14 cellular contexts compared by ENCODE assay signal in the genomic region with DNA sequence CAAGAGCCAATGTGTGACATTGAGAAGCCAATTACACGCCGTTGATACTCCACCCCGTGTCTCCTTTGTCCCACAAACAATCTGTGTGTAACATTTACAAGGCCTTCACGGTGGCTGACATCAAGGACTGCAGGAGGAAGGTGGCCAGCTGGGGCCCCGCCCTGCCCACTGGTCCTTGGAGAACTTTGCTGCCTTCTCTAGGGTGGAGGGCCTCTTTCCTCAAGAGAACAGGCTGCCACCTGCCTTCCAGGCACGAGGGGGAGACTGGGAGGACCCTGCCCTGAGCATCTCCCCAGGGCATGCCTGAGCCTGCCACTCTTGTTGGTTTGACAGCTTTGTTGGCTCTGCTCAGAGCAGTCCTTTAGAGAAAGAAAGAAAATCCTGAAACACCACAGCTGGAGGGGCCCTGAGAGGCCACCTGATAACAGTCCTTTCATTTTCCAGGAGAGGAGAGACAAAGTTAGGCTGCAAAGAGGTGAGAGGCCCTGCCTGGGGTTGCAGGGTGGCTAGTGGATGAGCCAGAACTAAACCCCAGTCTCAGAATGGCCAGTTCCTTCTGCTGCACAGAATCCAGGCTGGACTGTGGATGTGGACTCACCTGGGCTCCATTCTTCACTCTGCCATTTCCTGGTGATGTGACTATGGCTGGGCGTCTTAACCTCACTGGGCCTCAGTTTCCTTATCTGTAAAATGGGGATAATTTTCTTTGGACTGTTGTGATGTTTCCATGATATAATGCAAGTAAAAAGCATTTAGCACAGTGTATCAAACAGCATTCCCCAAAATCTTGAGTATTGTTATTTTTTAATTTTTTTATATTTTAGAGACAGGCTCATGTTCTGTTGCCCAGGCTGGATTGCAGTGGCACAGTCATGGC. TPM values are rescaled to one million over a fixed set of nuclear protein-coding genes. Genes with fewer than 3 reads are reported as not detected.
DNase-seq lines count a peak whose midpoint lies in the region; ATAC-seq, FAIRE-seq and TF ChIP-seq lines count a peak whose summit lies in the region.
"Had no signal": no experiment of that assay in that cellular context is flagged by ENCODE, and none has a peak within 500 bp of the region (broad histone marks: within the 10 kb centered on the region; RNA-seq: fewer than 3 reads in every experiment).

No MANE protein-coding gene starts in this region.

- FAIRE-seq in H1 (lab: Jason Lieb, UNC) = no peak
- FAIRE-seq: A549, endothelial cell of umbilical vein had no signal

- H3K56ac ChIP-seq in H1 (replicated peaks; ENCODE audit: insufficient read length, low read depth, low read length) = no peak overlapping the region

- no peaks in the 10 kb centered on the region for H3K36me3 Mint-ChIP-seq in natural killer cell

- no peak overlapping the region for H3K23ac ChIP-seq in H1 (ENCODE audit: insufficient read length)

- H4K20me1 ChIP-seq in H1 (replicated peaks in 1 of 2; ENCODE audit: control insufficient read depth in 1 of 2, insufficient read depth in 2 of 2, low read length in 2 of 2) = no peaks in the 10 kb centered on the region

- H4K91ac ChIP-seq in H1 (replicated peaks; ENCODE audit: insufficient read length, low read length) = peak overlapping the region; percentile 51

- no peak overlapping the region for H3K4ac ChIP-seq in H1 (replicated peaks; ENCODE audit: insufficient read length, low read depth, low read length)

- POLR2A ChIA-PET in H1 (lab: Charles Lee; ENCODE audit: partially characterized antibody) = interaction anchor here (1.0 to 1.5 kb wide), 3 partner anchors 8 to 16 kb away, joined by 3 to 4 read pairs (median 4); no protein-coding TSS in a partner anchor

- H4K5ac ChIP-seq in H1 (ENCODE audit: insufficient read length, low read depth, low read length) = no peak overlapping the region

- CTCF ChIA-PET in H1 (lab: Charles Lee; ENCODE audit: partially characterized antibody) = interaction anchor here (1.1 to 12.0 kb wide), 5 partner anchors 7 to 207 kb away, joined by 3 to 171 read pairs (median 4); no protein-coding TSS in a partner anchor

- H3K4me2 ChIP-seq in H1 (ENCODE audit: insufficient read depth in 1 of 2, low read depth in 2 of 2, low read length in 2 of 2) = no peak overlapping the region
- H3K4me2 ChIP-seq: A549 had no signal

- intact Hi-C loops in Right ventricle myocardium superior (cut with DNase I) (no loop called here), vagina (cut with DNase I) (no loop called here), natural killer cell (cut with micrococcal nuclease) (no loop called here)

- 82% methylated on average over 7 of the region's 7 CpGs; no CpG with 5 or more reads in 1 of the 2 experiments for WGBS in H1 (ENCODE audit: extremely low coverage in 1 of 2, insufficient coverage in 1 of 2, insufficient read length in 1 of 2, insufficient replicate concordance in 2 of 2, low coverage in 1 of 2, low lambda C conversion rate in 2 of 2, missing lambda C conversion rate in 1 of 2), 2 experiments

- no peak overlapping the region for H3K27ac Mint-ChIP-seq in natural killer cell
- H3K27ac Mint-ChIP-seq: activated CD4-positive, alpha-beta T cell treated with anti-CD3 and anti-CD28 coated beads for 36 hours had no signal

- peaks cover 33% of the 10 kb centered on the region for H3K4me1 ChIP-seq in cardiac muscle cell (ENCODE audit: low read depth)
- peaks cover 0 to 12% (median 7%) of the 10 kb centered on the region in 4 experiments; a peak in 6 of 7 replicates for H3K4me1 ChIP-seq in H1 (replicated peaks in 1 of 4; ENCODE audit: control insufficient read depth in 3 of 4, insufficient read depth in 4 of 4, low read length in 3 of 4)
- H3K4me1 ChIP-seq in vagina = peaks cover 25% of the 10 kb centered on the region
- H3K4me1 ChIP-seq: A549 had no signal

- H3K36me3 ChIP-seq in cardiac muscle cell = no peaks in the 10 kb centered on the region
- no peaks in the 10 kb centered on the region for H3K36me3 ChIP-seq in H1 (ENCODE audit: control insufficient read depth in 2 of 4, insufficient read depth in 4 of 4, low read length in 3 of 4)
- H3K36me3 ChIP-seq in vagina = no peaks in the 10 kb centered on the region
- no peaks in the 10 kb centered on the region for H3K36me3 ChIP-seq in H7 (replicated peaks; ENCODE audit: control insufficient read depth, insufficient read depth, low read length)

- H3K27me3 Mint-ChIP-seq in natural killer cell (ENCODE audit: low read depth in 2 of 2) = peaks cover 0 to 1% of the 10 kb centered on the region in 2 donors
- H3K27me3 Mint-ChIP-seq: activated CD4-positive, alpha-beta T cell treated with anti-CD3 and anti-CD28 coated beads for 36 hours had no signal

- H3K18ac ChIP-seq in H1 (ENCODE audit: extremely low read depth, low read length) = no peak overlapping the region

- no peak overlapping the region for H2AK5ac ChIP-seq in H1 (ENCODE audit: low read depth, low read length)

- no peak for TF ChIP-seq POLR2A in H1 (IDR thresholded peaks at IDR 0.05; ENCODE audit: control extremely low read depth in 1 of 2, low read depth in 2 of 2, low read length in 2 of 2)
- no peak for TF ChIP-seq POLR2A in vagina (IDR thresholded peaks at IDR 0.05)

- no peaks in the 10 kb centered on the region for H3K9me3 ChIP-seq in cardiac muscle cell (ENCODE audit: low read depth)
- H3K9me3 ChIP-seq in H1 (ENCODE audit: insufficient read depth in 2 of 2, low read depth in 1 of 2, low read length in 1 of 2) = no peaks in the 10 kb centered on the region
- no peaks in the 10 kb centered on the region for H3K9me3 ChIP-seq in vagina
- H3K9me3 ChIP-seq: A549 had no signal

- no peak overlapping the region for H3K9ac ChIP-seq in H1 (replicated peaks in 1 of 4; ENCODE audit: extremely low read depth in 1 of 4, low read depth in 3 of 4, low read length in 3 of 4)

- H2AFZ ChIP-seq in H1 (ENCODE audit: low read length) = no peak overlapping the region

- H3K14ac ChIP-seq in H1 (ENCODE audit: insufficient read length) = no peak overlapping the region

- H2BK20ac ChIP-seq in H1 (ENCODE audit: low read length) = peak overlapping the region; percentile 53; the same call in 1 of the 2 replicates

- no peaks in the 10 kb centered on the region for H3K27me3 ChIP-seq in cardiac muscle cell
- no peaks in the 10 kb centered on the region for H3K27me3 ChIP-seq in H1 (replicated peaks in 1 of 4; ENCODE audit: control insufficient read depth in 3 of 4, extremely low read depth in 1 of 4, insufficient read depth in 3 of 4, low read length in 3 of 4)
- no peaks in the 10 kb centered on the region for H3K27me3 ChIP-seq in vagina
- H3K27me3 ChIP-seq in H7 (ENCODE audit: control insufficient read depth, insufficient read depth, low read length) = no peaks in the 10 kb centered on the region

- H3K4me3 Mint-ChIP-seq in natural killer cell = no peak overlapping the region
- H3K4me3 Mint-ChIP-seq: activated CD4-positive, alpha-beta T cell treated with anti-CD3 and anti-CD28 coated beads for 36 hours had no signal

- TF ChIP-seq CTCF in cardiac muscle cell (IDR thresholded peaks at IDR 0.05; ENCODE audit: low read depth, low read length) (no peak), H1 (IDR thresholded peaks at IDR 0.05; ENCODE audit: control extremely low read depth in 1 of 3, insufficient read depth in 1 of 3, low read depth in 1 of 3, low read length in 3 of 3) (no peak), vagina (IDR thresholded peaks at IDR 0.05) (no peak), natural killer cell (IDR thresholded peaks at IDR 0.05) (no peak)

- H3K4me3 ChIP-seq in cardiac muscle cell = no peak overlapping the region
- H3K4me3 ChIP-seq in H1 (ENCODE audit: extremely low read depth in 1 of 4, insufficient read depth in 2 of 4, low read depth in 3 of 4, low read length in 4 of 4) = no peak overlapping the region
- H3K4me3 ChIP-seq in vagina = no peak overlapping the region
- no peak overlapping the region for H3K4me3 ChIP-seq in H7 (ENCODE audit: insufficient read depth, low read depth, low read length)
- H3K4me3 ChIP-seq: A549 had no signal

- no peak overlapping the region; the same call in 1 of the 2 replicates for H2BK5ac ChIP-seq in H1 (ENCODE audit: low read depth, low read length)

- TF ChIP-seq RAD21 in H1 (IDR thresholded peaks at IDR 0.05 in 1 of 2, conservative IDR thresholded peaks at IDR 0.05 in 1 of 2; ENCODE audit: low read depth in 2 of 2, low read length in 2 of 2) = no peak

- H3K79me2 ChIP-seq in H1 (ENCODE audit: control insufficient read depth in 1 of 2, insufficient read depth in 2 of 2, low read length in 2 of 2) = no peaks in the 10 kb centered on the region

- no peaks in the 10 kb centered on the region for H3K9me3 Mint-ChIP-seq in natural killer cell

- peak in 1 of 2 donors; percentile 44 for DNase-seq in cardiac muscle cell (ENCODE audit: low read depth in 1 of 2, low spot score in 1 of 2)
- DNase-seq in Right ventricle myocardium superior = no peak
- DNase-seq in NCI-H345 (lab: John Stamatoyannopoulos, UW) = peak; percentile 94
- DNase-seq in H1 (ENCODE audit: low read depth in 1 of 2, low spot score in 2 of 2) = no peak
- no peak for DNase-seq in vagina (ENCODE audit: extremely low spot score in 2 of 2)
- no peak for DNase-seq in H7
- no peak for DNase-seq in natural killer cell
- DNase-seq: activated CD4-positive, alpha-beta T cell treated with anti-CD3 and anti-CD28 coated beads for 36 hours; mesendoderm; retina had no signal

- peak overlapping the region; percentile 39; the same call in 1 of the 2 replicates for H2BK12ac ChIP-seq in H1 (ENCODE audit: low read depth, low read length)

- ATAC-seq in Right ventricle myocardium superior (ENCODE audit: poor library complexity) (no peak), HG02840 (IDR thresholded peaks at IDR 0.05; ENCODE audit: low FRiP score, unreplicated experiment) (no peak), natural killer cell (no peak)
- ATAC-seq: A549; activated CD4-positive, alpha-beta T cell treated with anti-CD3 and anti-CD28 coated beads for 36 hours had no signal

- no peaks in the 10 kb centered on the region for H3K4me1 Mint-ChIP-seq in natural killer cell
- H3K4me1 Mint-ChIP-seq: activated CD4-positive, alpha-beta T cell treated with anti-CD3 and anti-CD28 coated beads for 36 hours had no signal

- H3K23me2 ChIP-seq in H1 (ENCODE audit: low read depth, low read length) = no peaks in the 10 kb centered on the region

- H3K27ac ChIP-seq in cardiac muscle cell (peak overlapping the region; percentile 77), H1 (ENCODE audit: low read depth, low read length) (no peak overlapping the region), vagina (peak overlapping the region; percentile 33)

- peak overlapping the region; percentile 76; the same call in 1 of the 2 replicates for H2BK15ac ChIP-seq in H1 (ENCODE audit: low read length)

- no peaks in the 10 kb centered on the region for H3K79me1 ChIP-seq in H1 (ENCODE audit: low read depth, low read length)

- TF ChIP-seq EP300 in H1 (IDR thresholded peaks at IDR 0.05; ENCODE audit: borderline replicate concordance in 1 of 2, low read depth in 2 of 2, low read length in 2 of 2) = no peak

- no peak overlapping the region for H4K8ac ChIP-seq in H1 (ENCODE audit: extremely low read depth, insufficient read depth, low read length)

- no peak overlapping the region for H2BK120ac ChIP-seq in H1 (replicated peaks; ENCODE audit: low read depth, low read length)

RNA-seq across cellular contexts. Expression of a gene that starts 5.7 kb away (rescaled TPM):
- total RNA-seq in cardiac muscle cell (3.9 and 5.0 TPM in 2 replicates), Right ventricle myocardium superior (44.2 TPM), vagina (1.5 TPM), natural killer cell (not detected)
- polyA plus RNA-seq in cardiac muscle cell (2.9 TPM in 2 replicates), H1 (2011; rRNA removed) (0.73 and 0.93 TPM in 2 replicates)
- 0.22 and 0.23 TPM in 2 replicates for total RNA-seq in H1 (2021; fragmentation: NEBNext Ultra II Directional; extraction: Animal tissue kit (Norgen Biotek cat#: 25700))
- polyA plus RNA-seq in H1 (2011; cell fraction: cytosol; rRNA removed) = 0.72 TPM
- 0.80 TPM for polyA plus RNA-seq in H1 (2011; cell fraction: nucleus; rRNA removed)
- polyA plus RNA-seq in H1 (2012, experiment 1 of 2) = 0.25 to 0.81 TPM (median 0.46 TPM) in 4 replicates
- polyA plus RNA-seq in H1 (2012, experiment 2 of 2) = 0.26 TPM
- polyA plus RNA-seq in H1 (2013, experiment 1 of 2) = 0.14 TPM
- polyA plus RNA-seq in H1 (2013, experiment 2 of 2) = 0.13 TPM
- polyA minus RNA-seq in H1 (2011; rRNA and poly(A)+ RNA removed) = 0.66 and 0.69 TPM in 2 replicates
- not detected for polyA minus RNA-seq in H1 (2011; cell fraction: cytosol; rRNA and poly(A)+ RNA removed)
- polyA minus RNA-seq in H1 (2011; cell fraction: nucleus; rRNA and poly(A)+ RNA removed) = 1.00 TPM
- total RNA-seq in H7 (2014; rRNA removed; shearing (Covaris generic)) = 0.07 TPM in 1 of 2 replicates, not detected in the other
- total RNA-seq: activated CD4-positive, alpha-beta T cell treated with anti-CD3 and anti-CD28 coated beads for 36 hours; endothelial cell of umbilical vein; NCI-H460 had no signal
- polyA plus RNA-seq: endothelial cell of umbilical vein had no signal

RNA-seq across cellular contexts. Expression of a gene that starts 36.6 kb away (rescaled TPM):
- total RNA-seq in cardiac muscle cell (67.3 and 78.2 TPM in 2 replicates), Right ventricle myocardium superior (19.1 TPM), vagina (55.5 TPM), natural killer cell (100 to 1,000 TPM; 109 to 133 (median 121) TPM)
- polyA plus RNA-seq in cardiac muscle cell (65.4 and 79.0 TPM in 2 replicates), H1 (2011; rRNA removed) (32.7 and 54.9 TPM in 2 replicates)
- 54.1 and 57.3 TPM in 2 replicates for total RNA-seq in H1 (2021; fragmentation: NEBNext Ultra II Directional; extraction: Animal tissue kit (Norgen Biotek cat#: 25700))
- 58.9 TPM for polyA plus RNA-seq in H1 (2011; cell fraction: cytosol; rRNA removed)
- 127 TPM for polyA plus RNA-seq in H1 (2011; cell fraction: nucleus; rRNA removed)
- polyA plus RNA-seq in H1 (2012, experiment 1 of 2) = 58.7 to 71.6 TPM (median 62.9 TPM) in 4 replicates
- polyA plus RNA-seq in H1 (2012, experiment 2 of 2) = 48.3 TPM
- 44.0 TPM for polyA plus RNA-seq in H1 (2013, experiment 1 of 2)
- polyA plus RNA-seq in H1 (2013, experiment 2 of 2) = 48.2 TPM
- polyA minus RNA-seq in H1 (2011; rRNA and poly(A)+ RNA removed) = 47.6 and 60.5 TPM in 2 replicates
- 36.8 TPM for polyA minus RNA-seq in H1 (2011; cell fraction: cytosol; rRNA and poly(A)+ RNA removed)
- 82.4 TPM for polyA minus RNA-seq in H1 (2011; cell fraction: nucleus; rRNA and poly(A)+ RNA removed)
- total RNA-seq in H7 (2014; rRNA removed; shearing (Covaris generic)) = 74.6 and 79.6 TPM in 2 replicates

RNA-seq across cellular contexts. Expression of a gene that starts 40.9 kb away (rescaled TPM):
- total RNA-seq in cardiac muscle cell (35.7 and 40.1 TPM in 2 replicates), Right ventricle myocardium superior (208 TPM), vagina (16.2 TPM), natural killer cell (10 to 100 TPM; 15.8 to 19.6 (median 16.5) TPM)
- polyA plus RNA-seq in cardiac muscle cell (216 and 232 TPM in 2 replicates), H1 (2011; rRNA removed) (44.1 and 52.1 TPM in 2 replicates)
- 104 and 107 TPM in 2 replicates for total RNA-seq in H1 (2021; fragmentation: NEBNext Ultra II Directional; extraction: Animal tissue kit (Norgen Biotek cat#: 25700))
- polyA plus RNA-seq in H1 (2011; cell fraction: cytosol; rRNA removed) = 57.4 TPM
- polyA plus RNA-seq in H1 (2011; cell fraction: nucleus; rRNA removed) = 62.0 TPM
- polyA plus RNA-seq in H1 (2012, experiment 1 of 2) = 117 to 214 TPM (median 170 TPM) in 4 replicates
- polyA plus RNA-seq in H1 (2012, experiment 2 of 2) = 56.3 TPM
- 88.8 TPM for polyA plus RNA-seq in H1 (2013, experiment 1 of 2)
- polyA plus RNA-seq in H1 (2013, experiment 2 of 2) = 97.1 TPM
- 13.7 and 13.9 TPM in 2 replicates for polyA minus RNA-seq in H1 (2011; rRNA and poly(A)+ RNA removed)
- polyA minus RNA-seq in H1 (2011; cell fraction: cytosol; rRNA and poly(A)+ RNA removed) = 12.4 TPM
- polyA minus RNA-seq in H1 (2011; cell fraction: nucleus; rRNA and poly(A)+ RNA removed) = 21.4 TPM
- 67.1 and 93.6 TPM in 2 replicates for total RNA-seq in H7 (2014; rRNA removed; shearing (Covaris generic))

RNA-seq across cellular contexts. Expression of a gene that starts 51.4 kb away (rescaled TPM):
- not detected in 2 replicates for total RNA-seq in cardiac muscle cell
- 0.55 TPM in 1 of 2 replicates, not detected in the other for polyA plus RNA-seq in cardiac muscle cell
- total RNA-seq in Right ventricle myocardium superior = not detected
- total RNA-seq in H1 (2021; fragmentation: NEBNext Ultra II Directional; extraction: Animal tissue kit (Norgen Biotek cat#: 25700)) = not detected in 2 replicates
- polyA plus RNA-seq in H1 (2011; rRNA removed) = 0.31 TPM in 1 of 2 replicates, not detected in the other
- polyA plus RNA-seq in H1 (2011; cell fraction: cytosol; rRNA removed) = not detected
- not detected for polyA plus RNA-seq in H1 (2011; cell fraction: nucleus; rRNA removed)
- polyA plus RNA-seq in H1 (2012, experiment 1 of 2) = not detected in 4 replicates
- polyA plus RNA-seq in H1 (2012, experiment 2 of 2) = not detected
- polyA plus RNA-seq in H1 (2013, experiment 1 of 2) = not detected
- polyA plus RNA-seq in H1 (2013, experiment 2 of 2) = not detected
- not detected in 2 replicates for polyA minus RNA-seq in H1 (2011; rRNA and poly(A)+ RNA removed)
- not detected for polyA minus RNA-seq in H1 (2011; cell fraction: cytosol; rRNA and poly(A)+ RNA removed)
- not detected for polyA minus RNA-seq in H1 (2011; cell fraction: nucleus; rRNA and poly(A)+ RNA removed)
- total RNA-seq in vagina = not detected
- not detected in 2 replicates for total RNA-seq in H7 (2014; rRNA removed; shearing (Covaris generic))
- total RNA-seq in natural killer cell = not detected
- total RNA-seq: activated CD4-positive, alpha-beta T cell treated with anti-CD3 and anti-CD28 coated beads for 36 hours; endothelial cell of umbilical vein; NCI-H460 had no signal
- polyA plus RNA-seq: A549, endothelial cell of umbilical vein had no signal
